ENCODE assay signal across 1 cellular context in genomic region chr12:75481013-75481705, GRCh38.
TF ChIP-seq lines count a peak whose summit lies in the region.

No MANE protein-coding gene starts in this region.

TF ChIP-seq in K562, 482 proteins besides CTCF, POLR2A, EP300 and RAD21 (continued from another document):
- no peak for TF ChIP-seq MGA (IDR thresholded peaks at IDR 0.05)
- TF ChIP-seq BCL6 (CRISPR knock-in tag; IDR thresholded peaks at IDR 0.05): no peak
- TF ChIP-seq POLR2AphosphoS2 (IDR thresholded peaks at IDR 0.05; ENCODE audit: low read length): no peak
- TF ChIP-seq, protein P1, sequence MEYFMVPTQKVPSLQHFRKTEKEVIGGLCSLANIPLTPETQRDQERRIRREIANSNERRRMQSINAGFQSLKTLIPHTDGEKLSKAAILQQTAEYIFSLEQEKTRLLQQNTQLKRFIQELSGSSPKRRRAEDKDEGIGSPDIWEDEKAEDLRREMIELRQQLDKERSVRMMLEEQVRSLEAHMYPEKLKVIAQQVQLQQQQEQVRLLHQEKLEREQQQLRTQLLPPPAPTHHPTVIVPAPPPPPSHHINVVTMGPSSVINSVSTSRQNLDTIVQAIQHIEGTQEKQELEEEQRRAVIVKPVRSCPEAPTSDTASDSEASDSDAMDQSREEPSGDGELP (CRISPR knock-in tag; IDR thresholded peaks at IDR 0.05; ENCODE audit: borderline replicate concordance): no peak
- peak; percentile 15; the same call in 1 of the 2 replicates for TF ChIP-seq SMARCE1 (IDR thresholded peaks at IDR 0.05)
- TF ChIP-seq ZNF197 (CRISPR knock-in tag; IDR thresholded peaks at IDR 0.05; ENCODE audit: low read depth): no peak
- TF ChIP-seq, protein P2, sequence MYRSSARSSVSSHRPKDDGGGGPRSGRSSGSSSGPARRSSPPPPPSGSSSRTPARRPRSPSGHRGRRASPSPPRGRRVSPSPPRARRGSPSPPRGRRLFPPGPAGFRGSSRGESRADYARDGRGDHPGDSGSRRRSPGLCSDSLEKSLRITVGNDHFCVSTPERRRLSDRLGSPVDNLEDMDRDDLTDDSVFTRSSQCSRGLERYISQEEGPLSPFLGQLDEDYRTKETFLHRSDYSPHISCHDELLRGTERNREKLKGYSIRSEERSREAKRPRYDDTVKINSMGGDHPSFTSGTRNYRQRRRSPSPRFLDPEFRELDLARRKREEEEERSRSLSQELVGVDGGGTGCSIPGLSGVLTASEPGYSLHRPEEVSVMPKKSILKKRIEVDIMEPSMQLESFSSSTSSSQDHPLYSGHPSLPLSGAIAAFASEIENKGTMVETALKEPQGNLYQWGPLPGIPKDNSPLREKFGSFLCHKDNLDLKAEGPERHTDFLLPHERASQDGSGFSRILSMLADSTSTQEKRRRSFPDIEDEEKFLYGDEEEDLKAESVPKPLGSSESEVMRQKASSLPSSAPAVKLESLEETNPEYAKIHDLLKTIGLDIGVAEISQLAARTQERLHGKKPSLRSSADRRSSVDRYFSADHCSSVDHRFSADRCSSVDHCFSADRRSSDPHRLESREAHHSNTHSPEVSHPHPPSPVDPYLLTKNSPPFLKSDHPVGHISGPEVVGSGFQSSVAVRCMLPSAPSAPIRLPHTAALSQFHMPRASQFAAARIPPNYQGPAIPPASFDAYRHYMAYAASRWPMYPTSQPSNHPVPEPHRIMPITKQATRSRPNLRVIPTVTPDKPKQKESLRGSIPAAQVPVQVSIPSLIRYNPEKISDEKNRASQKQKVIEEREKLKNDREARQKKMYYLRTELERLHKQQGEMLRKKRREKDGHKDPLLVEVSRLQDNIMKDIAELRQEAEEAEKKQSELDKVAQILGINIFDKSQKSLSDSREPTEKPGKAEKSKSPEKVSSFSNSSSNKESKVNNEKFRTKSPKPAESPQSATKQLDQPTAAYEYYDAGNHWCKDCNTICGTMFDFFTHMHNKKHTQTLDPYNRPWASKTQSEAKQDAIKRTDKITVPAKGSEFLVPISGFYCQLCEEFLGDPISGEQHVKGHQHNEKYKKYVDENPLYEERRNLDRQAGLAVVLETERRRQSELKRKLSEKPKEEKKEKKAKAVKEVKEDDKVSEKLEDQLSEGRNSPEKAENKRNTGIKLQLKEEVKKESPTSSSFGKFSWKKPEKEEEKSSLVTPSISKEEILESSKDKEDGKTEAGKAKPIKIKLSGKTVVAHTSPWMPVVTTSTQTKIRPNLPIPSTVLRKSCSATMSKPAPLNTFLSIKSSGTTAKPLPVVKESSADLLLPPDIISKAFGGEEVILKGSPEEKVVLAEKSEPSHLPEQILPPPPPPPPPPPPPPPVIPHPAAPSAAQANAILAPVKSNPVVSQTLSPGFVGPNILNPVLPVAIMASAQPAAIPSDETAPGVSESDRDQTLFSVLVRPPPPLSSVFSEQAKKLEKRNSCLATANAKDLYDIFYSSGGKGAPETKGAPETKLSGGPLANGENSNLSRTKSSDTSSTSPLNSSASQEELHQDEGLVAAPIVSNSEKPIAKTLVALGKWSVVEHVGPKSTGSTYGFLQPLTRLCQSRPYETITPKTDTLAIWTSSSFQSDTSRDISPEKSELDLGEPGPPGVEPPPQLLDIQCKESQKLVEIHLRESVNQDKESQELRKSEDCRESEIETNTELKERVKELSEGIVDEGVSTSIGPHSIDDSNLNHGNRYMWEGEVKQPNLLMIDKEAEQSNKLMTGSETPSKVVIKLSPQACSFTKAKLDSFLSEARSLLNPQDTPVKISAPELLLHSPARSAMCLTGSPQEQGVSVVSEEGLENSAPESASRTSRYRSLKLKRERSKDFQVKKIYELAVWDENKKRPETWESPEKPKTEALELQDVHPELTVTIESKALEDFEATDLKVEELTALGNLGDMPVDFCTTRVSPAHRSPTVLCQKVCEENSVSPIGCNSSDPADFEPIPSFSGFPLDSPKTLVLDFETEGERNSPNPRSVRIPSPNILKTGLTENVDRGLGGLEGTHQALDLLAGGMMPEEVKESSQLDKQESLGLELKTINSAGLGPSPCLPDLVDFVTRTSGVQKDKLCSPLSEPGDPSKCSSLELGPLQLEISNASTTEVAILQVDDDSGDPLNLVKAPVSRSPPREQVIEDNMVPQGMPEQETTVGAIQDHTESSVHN (IDR thresholded peaks at IDR 0.05; ENCODE audit: borderline replicate concordance in 1 of 2, low read depth in 1 of 2): no peak
- no peak for TF ChIP-seq HEY1 (CRISPR knock-in tag; IDR thresholded peaks at IDR 0.05; ENCODE audit: borderline replicate concordance)
- no peak for TF ChIP-seq KLF6 (CRISPR knock-in tag; IDR thresholded peaks at IDR 0.05; ENCODE audit: borderline replicate concordance)
- TF ChIP-seq TAF1 (IDR thresholded peaks at IDR 0.05; ENCODE audit: control insufficient read depth, extremely low read depth, insufficient read depth, low read length, severe bottlenecking): no peak
- no peak for TF ChIP-seq GTF2A2 (tag; IDR thresholded peaks at IDR 0.05)
- no peak for TF ChIP-seq ZFP36 (IDR thresholded peaks at IDR 0.05; ENCODE audit: low read depth, low read length, partially characterized antibody)
- 0 out of 6 replicates have a peak, but pooled peaks of 1 of the 3 experiments have one; percentile 29 for TF ChIP-seq ZBTB11 (CRISPR knock-in tag; IDR thresholded peaks at IDR 0.05)
- no peak for TF ChIP-seq RBBP5 (IDR thresholded peaks at IDR 0.05; ENCODE audit: borderline replicate concordance, insufficient read depth, low read length, poor library complexity, severe bottlenecking)
